22 cellular contexts compared by ENCODE assay signal in genomic region chr5:114430532-114430931, GRCh38.
DNase-seq lines count a peak whose midpoint lies in the region; ATAC-seq, FAIRE-seq and TF ChIP-seq lines count a peak whose summit lies in the region.
"Had no signal": no experiment of that assay in that cellular context is flagged by ENCODE, and none has a peak within 500 bp of the region (broad histone marks: within the 10 kb centered on the region; RNA-seq: fewer than 3 reads in every experiment).

No MANE protein-coding gene starts in this region.

- BruUV-seq in GM12878 (replicated peaks; lab: Mats Ljungman, UMichigan) = no TSS peak

- CTCF ChIA-PET in GM12878 (lab: Yijun Ruan, JAX) = interaction anchor here (1.4 to 13.9 kb wide), 3 partner anchors 10 to 70 kb away, joined by 6 to 130 read pairs (median 13); no protein-coding TSS in a partner anchor
- CTCF ChIA-PET in activated naive CD4-positive, alpha-beta T cell treated with anti-CD3 and anti-CD28 coated beads for 36 hours (lab: Charles Lee) = no interaction called here
- CTCF ChIA-PET in HEK293T (lab: Yijun Ruan, JAX) = no interaction called here

- peak; percentile 54 for ATAC-seq in GM19463 (IDR thresholded peaks at IDR 0.05; ENCODE audit: unreplicated experiment)
- ATAC-seq in HG02759 (IDR thresholded peaks at IDR 0.05; ENCODE audit: unreplicated experiment) = peak; percentile 39
- peak; percentile 51 for ATAC-seq in GM12878
- ATAC-seq: CD8-positive, alpha-beta T cell had no signal

- H3K9me3 Mint-ChIP-seq in activated naive CD4-positive, alpha-beta T cell treated with anti-CD3 and anti-CD28 coated beads for 36 hours = no peaks in the 10 kb centered on the region
- H3K9me3 Mint-ChIP-seq: CD8-positive, alpha-beta T cell had no signal

- H3K4me3 Mint-ChIP-seq in activated naive CD4-positive, alpha-beta T cell treated with anti-CD3 and anti-CD28 coated beads for 36 hours = no peak overlapping the region
- H3K4me3 Mint-ChIP-seq: CD4-positive, CD25-positive, alpha-beta regulatory T cell; CD8-positive, alpha-beta T cell had no signal

- TF ChIP-seq POLR2A in GM12892 (IDR thresholded peaks at IDR 0.05; ENCODE audit: low read depth, low read length) = no peak
- TF ChIP-seq POLR2A in GM12878 (IDR thresholded peaks at IDR 0.05; ENCODE audit: low read depth, low read length) = no peak

- POLR2A ChIA-PET in GM12878 (lab: Charles Lee) = interaction anchor here (1.0 to 3.1 kb wide), 5 partner anchors 8 to 68 kb away, joined by 3 to 15 read pairs (median 4); partner anchors contain the start of gene KCNN2
- POLR2A ChIA-PET in HEK293T (lab: Yijun Ruan, JAX) = no interaction called here

- H3K4me1 ChIP-seq in GM12878 (ENCODE audit: control insufficient read depth, insufficient read depth, low read length) = no peaks in the 10 kb centered on the region; the same call in 1 of the 2 replicates
- H3K4me1 ChIP-seq: BE2C; BLaER1 treated with 17β-estradiol and CSF1 and Interleukin-3, amounts not matched to agents 10 nM and 100 nM; Caco-2; HAP-1 had no signal

- in situ Hi-C loops in GM12878 (cut with MboI) = loop anchor here (25.0 kb wide), 1 partner anchor 1157 kb away; no protein-coding TSS in a partner anchor

- no peaks in the 10 kb centered on the region for H3K4me1 Mint-ChIP-seq in activated naive CD4-positive, alpha-beta T cell treated with anti-CD3 and anti-CD28 coated beads for 36 hours (ENCODE audit: low read depth)
- H3K4me1 Mint-ChIP-seq: CD4-positive, CD25-positive, alpha-beta regulatory T cell had no signal

- H3K4me3 ChIP-seq in GM12878 = no peak overlapping the region
- H3K4me3 ChIP-seq: BLaER1 treated with 17β-estradiol and CSF1 and Interleukin-3, amounts not matched to agents 10 nM and 100 nM; HAP-1 had no signal

- RAD21 ChIA-PET in GM12878 (lab: Charles Lee; ENCODE audit: unreplicated experiment) = interaction anchor here (0.8 to 14.5 kb wide), 9 partner anchors 9 to 69 kb away, joined by 3 to 217 read pairs (median 4); partner anchors contain the start of gene KCNN2

- H3K4me2 ChIP-seq in GM12878 (ENCODE audit: control insufficient read depth, insufficient read depth) = no peak overlapping the region
- H3K4me2 ChIP-seq: BLaER1 treated with 17β-estradiol and CSF1 and Interleukin-3, amounts not matched to agents 10 nM and 100 nM had no signal

- intact Hi-C loops in GM12878 (cut with micrococcal nuclease; ENCODE audit: unreplicated experiment) = loop anchor here (10.0 kb wide), 2 partner anchors 1114 to 1414 kb away; partner anchors contain the start of genes AP3S1, ATG12 and FEM1C
- intact Hi-C loops in activated naive CD4-positive, alpha-beta T cell treated with anti-CD3 and anti-CD28 coated beads for 36 hours (cut with micrococcal nuclease) = no loop called here
- intact Hi-C loops in head of caudate nucleus (cut with DNase I) = no loop called here

- no peak for TF ChIP-seq CTCF in GM12878 (IDR thresholded peaks at IDR 0.05 in 2 of 3, conservative IDR thresholded peaks at IDR 0.05 in 1 of 3; ENCODE audit: control insufficient read depth in 2 of 3, extremely low read depth in 1 of 3, insufficient read depth in 1 of 3, low read depth in 3 of 3, low read length in 3 of 3)

- SMC1A ChIA-PET in GM12878 (lab: Charles Lee; ENCODE audit: uncharacterized antibody, unreplicated experiment) = interaction anchor here (0.6 to 17.9 kb wide), 8 partner anchors 9 to 67 kb away, joined by 3 to 347 read pairs (median 3); partner anchors contain the start of gene KCNN2

- peak; percentile 54 for FAIRE-seq in GM12892 (lab: Jason Lieb, UNC)
- peak; percentile 57 for FAIRE-seq in GM12878 (lab: Jason Lieb, UNC)
- FAIRE-seq: GM12891, H54 had no signal

- no peaks in the 10 kb centered on the region for H3K27me3 Mint-ChIP-seq in activated naive CD4-positive, alpha-beta T cell treated with anti-CD3 and anti-CD28 coated beads for 36 hours (ENCODE audit: low read depth)
- H3K27me3 Mint-ChIP-seq: CD4-positive, CD25-positive, alpha-beta regulatory T cell had no signal

- H3K79me2 ChIP-seq in GM12878 (ENCODE audit: control insufficient read depth, insufficient read depth, low read length) = no peaks in the 10 kb centered on the region

- no peak overlapping the region for H3K27ac ChIP-seq in GM12878 (ENCODE audit: control insufficient read depth, insufficient read depth)
- H3K27ac ChIP-seq: BLaER1 treated with 17β-estradiol and CSF1 and Interleukin-3, amounts not matched to agents 10 nM and 100 nM had no signal

- TF ChIP-seq RAD21 in GM12878 (IDR thresholded peaks at IDR 0.05; ENCODE audit: insufficient read depth, low read depth, low read length) = no peak

- H2AFZ ChIP-seq in GM12878 (ENCODE audit: control insufficient read depth, low read depth, low read length) = no peak overlapping the region

- DNase-seq in GM12892 (ENCODE audit: insufficient read length) = no peak
- DNase-seq in GM12878 (ENCODE audit: low read depth, low spot score) = no peak
- no peak for DNase-seq in activated naive CD4-positive, alpha-beta T cell treated with anti-CD3 and anti-CD28 coated beads for 36 hours
- DNase-seq in head of caudate nucleus = no peak
- DNase-seq in CD1c-positive myeloid dendritic cell (ENCODE audit: extremely low spot score) = no peak
- no peak for DNase-seq in HEK293T (ENCODE audit: extremely low spot score)
- DNase-seq: AML-193; BE2C; Caco-2; CD4-positive, CD25-positive, alpha-beta regulatory T cell; CD8-positive, alpha-beta T cell; DMS 273 treated with DMSO at 0.1 percent for 48 hours; DMS79; EL; GDM1; GOT3 had no signal

- no peak overlapping the region for H3K9ac ChIP-seq in GM12878 (ENCODE audit: control insufficient read depth, insufficient read depth, low read length)
- H3K9ac ChIP-seq: BLaER1 treated with 17β-estradiol and CSF1 and Interleukin-3, amounts not matched to agents 10 nM and 100 nM had no signal

- no peak overlapping the region for H3K27ac Mint-ChIP-seq in activated naive CD4-positive, alpha-beta T cell treated with anti-CD3 and anti-CD28 coated beads for 36 hours
- H3K27ac Mint-ChIP-seq: CD4-positive, CD25-positive, alpha-beta regulatory T cell; CD8-positive, alpha-beta T cell had no signal

- no peaks in the 10 kb centered on the region; the same call in 2 of the 3 replicates for H3K9me3 ChIP-seq in GM12878 (replicated peaks; ENCODE audit: control insufficient read depth, insufficient read depth, low read length)
- H3K9me3 ChIP-seq: BE2C, HAP-1 had no signal

- peak in 1 of 2 experiments; percentile 41; a peak in 1 of 4 replicates for TF ChIP-seq EP300 in GM12878 (IDR thresholded peaks at IDR 0.05; ENCODE audit: borderline replicate concordance in 1 of 2, control insufficient read depth in 1 of 2, low read depth in 2 of 2, low read length in 2 of 2)

- H4K20me1 ChIP-seq in GM12878 (ENCODE audit: control insufficient read depth, insufficient read depth) = no peaks in the 10 kb centered on the region
- H4K20me1 ChIP-seq: BLaER1 treated with 17β-estradiol and CSF1 and Interleukin-3, amounts not matched to agents 10 nM and 100 nM had no signal

- no peaks in the 10 kb centered on the region for H3K36me3 ChIP-seq in GM12878 (ENCODE audit: control insufficient read depth in 2 of 2, insufficient read depth in 2 of 2, low read length in 1 of 2)
- H3K36me3 ChIP-seq: BE2C; BLaER1 treated with 17β-estradiol and CSF1 and Interleukin-3, amounts not matched to agents 10 nM and 100 nM; HAP-1 had no signal

- H3K36me3 Mint-ChIP-seq in activated naive CD4-positive, alpha-beta T cell treated with anti-CD3 and anti-CD28 coated beads for 36 hours (ENCODE audit: low read depth) = no peaks in the 10 kb centered on the region
- H3K36me3 Mint-ChIP-seq: CD4-positive, CD25-positive, alpha-beta regulatory T cell; CD8-positive, alpha-beta T cell had no signal

- no peaks in the 10 kb centered on the region for H3K27me3 ChIP-seq in GM12878 (replicated peaks in 1 of 2; ENCODE audit: control insufficient read depth in 2 of 2, insufficient read depth in 2 of 2, low read length in 1 of 2)
- H3K27me3 ChIP-seq: BE2C; BLaER1 treated with 17β-estradiol and CSF1 and Interleukin-3, amounts not matched to agents 10 nM and 100 nM had no signal

TF ChIP-seq in HEK293T, 16 proteins besides CTCF, POLR2A, EP300 and RAD21:
- TF ChIP-seq SUZ12 (IDR thresholded peaks at IDR 0.05) (no peak), BHLHE40 (IDR thresholded peaks at IDR 0.05; ENCODE audit: borderline replicate concordance) (no peak), NFRKB (IDR thresholded peaks at IDR 0.05) (no peak), PKNOX1 (IDR thresholded peaks at IDR 0.05) (no peak), SP1 (IDR thresholded peaks at IDR 0.05) (no peak), ZNF384 (IDR thresholded peaks at IDR 0.05) (no peak), FOXM1 (IDR thresholded peaks at IDR 0.05; ENCODE audit: borderline replicate concordance) (no peak), L3MBTL2 (conservative IDR thresholded peaks at IDR 0.05) (no peak), ARNT (IDR thresholded peaks at IDR 0.05) (no peak)
